1 cellular context compared by ENCODE assay signal in the genomic region with DNA sequence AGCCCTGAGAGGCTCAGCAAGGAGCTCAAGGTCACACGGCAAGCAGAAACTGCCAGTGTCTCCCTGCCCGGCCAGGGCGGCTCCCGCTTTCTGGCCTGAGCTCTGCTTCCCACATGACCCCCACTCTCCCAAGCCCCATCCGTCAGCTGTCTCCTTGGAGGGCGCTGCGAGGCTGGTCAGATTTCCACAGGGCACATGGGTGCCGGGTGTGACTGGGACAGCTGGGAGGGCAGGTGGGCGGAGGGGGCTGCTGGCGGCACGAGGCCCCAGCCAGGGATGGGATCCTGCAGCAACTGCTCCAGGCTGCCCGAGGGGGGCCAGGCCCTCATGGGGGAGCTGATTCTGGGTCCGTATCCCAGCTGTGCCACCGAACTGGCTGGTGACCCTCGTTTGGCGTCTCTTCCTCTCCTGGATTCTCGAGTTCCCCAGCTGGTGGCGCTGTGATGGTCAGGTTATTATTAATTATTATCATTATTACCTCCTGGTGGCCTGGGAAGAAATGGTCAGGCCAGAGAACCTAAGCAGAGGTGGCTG.
A peak's percentile ranks its signal among the peaks of the same experiment; 100 is the strongest.
TF ChIP-seq lines count a peak whose summit lies in the region.

No MANE protein-coding gene starts in this region.

TF ChIP-seq in IMR-90, 13 proteins besides CTCF, POLR2A, EP300 and RAD21:
- TF ChIP-seq SMC3 (IDR thresholded peaks at IDR 0.05; ENCODE audit: low read depth, low read length) (peak; percentile 10; the same call in 1 of the 2 replicates), USF2 (IDR thresholded peaks at IDR 0.05; ENCODE audit: low read depth, low read length) (no peak), ELK1 (IDR thresholded peaks at IDR 0.05; ENCODE audit: borderline replicate concordance, low read depth, low read length) (no peak), FOS (IDR thresholded peaks at IDR 0.05; ENCODE audit: low read depth, low read length) (no peak), RCOR1 (IDR thresholded peaks at IDR 0.05; ENCODE audit: insufficient replicate concordance, low read length) (no peak)
